Comparison of ENCODE assay signal across 1 cellular context in the genomic region with DNA sequence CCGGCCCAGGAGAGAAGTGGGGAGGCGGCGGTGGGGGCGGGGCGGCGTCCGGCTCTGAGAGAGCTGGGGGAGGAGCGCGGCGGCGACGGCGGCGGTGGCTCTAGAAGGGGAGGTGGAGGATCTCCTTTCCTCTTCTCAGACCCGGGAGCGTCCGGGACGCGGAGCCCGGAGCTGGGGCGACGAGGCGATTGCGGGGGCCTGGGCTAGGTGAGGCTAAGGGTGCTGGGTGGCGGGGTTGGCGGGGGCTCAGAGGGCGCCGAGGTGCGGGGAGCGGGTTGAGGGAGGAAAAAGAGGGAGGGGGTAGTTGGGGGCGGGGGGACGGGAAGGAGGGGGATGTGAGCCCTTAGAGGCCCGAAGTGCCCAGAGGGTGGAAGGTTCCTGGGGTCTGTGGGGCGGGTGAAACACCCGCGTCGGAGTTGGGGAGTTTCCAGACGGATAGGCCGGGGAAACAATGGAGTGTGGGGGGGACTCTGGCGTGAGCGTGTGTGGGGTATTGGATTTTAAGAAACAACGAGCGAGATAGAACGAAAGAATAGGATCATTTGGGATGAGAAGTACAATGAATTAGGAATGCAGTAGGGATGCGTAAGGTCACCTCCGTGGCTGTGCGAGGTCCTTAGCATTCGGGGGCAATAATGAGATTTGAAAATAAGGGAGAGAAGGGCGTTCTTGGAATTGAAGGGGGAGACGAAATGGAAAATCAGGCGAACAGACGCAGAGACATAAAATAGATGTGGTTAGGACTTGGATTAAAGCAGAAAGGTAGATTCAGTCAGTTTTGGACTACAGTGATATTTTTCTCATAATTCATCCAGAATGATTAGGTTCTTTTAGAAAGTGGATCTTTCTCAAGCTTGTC.
TF ChIP-seq lines count a peak whose summit lies in the region.

A gene (plus strand): TSS at position 82 of the 859 bp plus-strand sequence. CDS start 93,551 bp downstream, outside the sequence.

TF ChIP-seq in HepG2, 621 proteins besides CTCF, POLR2A, EP300 and RAD21 (continued from another document):
- TF ChIP-seq, protein P1, sequence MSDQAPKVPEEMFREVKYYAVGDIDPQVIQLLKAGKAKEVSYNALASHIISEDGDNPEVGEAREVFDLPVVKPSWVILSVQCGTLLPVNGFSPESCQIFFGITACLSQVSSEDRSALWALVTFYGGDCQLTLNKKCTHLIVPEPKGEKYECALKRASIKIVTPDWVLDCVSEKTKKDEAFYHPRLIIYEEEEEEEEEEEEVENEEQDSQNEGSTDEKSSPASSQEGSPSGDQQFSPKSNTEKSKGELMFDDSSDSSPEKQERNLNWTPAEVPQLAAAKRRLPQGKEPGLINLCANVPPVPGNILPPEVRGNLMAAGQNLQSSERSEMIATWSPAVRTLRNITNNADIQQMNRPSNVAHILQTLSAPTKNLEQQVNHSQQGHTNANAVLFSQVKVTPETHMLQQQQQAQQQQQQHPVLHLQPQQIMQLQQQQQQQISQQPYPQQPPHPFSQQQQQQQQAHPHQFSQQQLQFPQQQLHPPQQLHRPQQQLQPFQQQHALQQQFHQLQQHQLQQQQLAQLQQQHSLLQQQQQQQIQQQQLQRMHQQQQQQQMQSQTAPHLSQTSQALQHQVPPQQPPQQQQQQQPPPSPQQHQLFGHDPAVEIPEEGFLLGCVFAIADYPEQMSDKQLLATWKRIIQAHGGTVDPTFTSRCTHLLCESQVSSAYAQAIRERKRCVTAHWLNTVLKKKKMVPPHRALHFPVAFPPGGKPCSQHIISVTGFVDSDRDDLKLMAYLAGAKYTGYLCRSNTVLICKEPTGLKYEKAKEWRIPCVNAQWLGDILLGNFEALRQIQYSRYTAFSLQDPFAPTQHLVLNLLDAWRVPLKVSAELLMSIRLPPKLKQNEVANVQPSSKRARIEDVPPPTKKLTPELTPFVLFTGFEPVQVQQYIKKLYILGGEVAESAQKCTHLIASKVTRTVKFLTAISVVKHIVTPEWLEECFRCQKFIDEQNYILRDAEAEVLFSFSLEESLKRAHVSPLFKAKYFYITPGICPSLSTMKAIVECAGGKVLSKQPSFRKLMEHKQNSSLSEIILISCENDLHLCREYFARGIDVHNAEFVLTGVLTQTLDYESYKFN (CRISPR knock-in tag; conservative IDR thresholded peaks at IDR 0.05) = peak; percentile 56; the same call in 1 of the 2 replicates
- TF ChIP-seq ZKSCAN1 (IDR thresholded peaks at IDR 0.05; ENCODE audit: low read length) (no peak), SP5 (CRISPR knock-in tag; IDR thresholded peaks at IDR 0.05; ENCODE audit: borderline replicate concordance, low read depth) (no peak; the same call in 1 of the 2 replicates), ZNF17 (CRISPR knock-in tag; IDR thresholded peaks at IDR 0.05) (no peak), HMGA1 (CRISPR knock-in tag; conservative IDR thresholded peaks at IDR 0.05) (no peak), ARID2 (CRISPR knock-in tag; IDR thresholded peaks at IDR 0.05; ENCODE audit: borderline replicate concordance) (peak; percentile 75; the same call in 1 of the 2 replicates), ZIK1 (CRISPR knock-in tag; IDR thresholded peaks at IDR 0.05; ENCODE audit: borderline replicate concordance, low read depth) (0 out of 2 replicates have a peak, but pooled peaks have one; percentile 16), ZNF678 (CRISPR knock-in tag; IDR thresholded peaks at IDR 0.05) (no peak), ZNF775 (CRISPR knock-in tag; IDR thresholded peaks at IDR 0.05; ENCODE audit: borderline replicate concordance) (0 out of 2 replicates have a peak, but pooled peaks have one; percentile 76), POLR2G (IDR thresholded peaks at IDR 0.05; ENCODE audit: low read depth, low read length) (no peak), RFX1 (IDR thresholded peaks at IDR 0.05) (no peak)
- TF ChIP-seq, protein P2, sequence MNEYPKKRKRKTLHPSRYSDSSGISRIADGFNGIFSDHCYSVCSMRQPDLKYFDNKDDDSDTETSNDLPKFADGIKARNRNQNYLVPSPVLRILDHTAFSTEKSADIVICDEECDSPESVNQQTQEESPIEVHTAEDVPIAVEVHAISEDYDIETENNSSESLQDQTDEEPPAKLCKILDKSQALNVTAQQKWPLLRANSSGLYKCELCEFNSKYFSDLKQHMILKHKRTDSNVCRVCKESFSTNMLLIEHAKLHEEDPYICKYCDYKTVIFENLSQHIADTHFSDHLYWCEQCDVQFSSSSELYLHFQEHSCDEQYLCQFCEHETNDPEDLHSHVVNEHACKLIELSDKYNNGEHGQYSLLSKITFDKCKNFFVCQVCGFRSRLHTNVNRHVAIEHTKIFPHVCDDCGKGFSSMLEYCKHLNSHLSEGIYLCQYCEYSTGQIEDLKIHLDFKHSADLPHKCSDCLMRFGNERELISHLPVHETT (CRISPR knock-in tag; conservative IDR thresholded peaks at IDR 0.05) = no peak
- TF ChIP-seq, protein P3, sequence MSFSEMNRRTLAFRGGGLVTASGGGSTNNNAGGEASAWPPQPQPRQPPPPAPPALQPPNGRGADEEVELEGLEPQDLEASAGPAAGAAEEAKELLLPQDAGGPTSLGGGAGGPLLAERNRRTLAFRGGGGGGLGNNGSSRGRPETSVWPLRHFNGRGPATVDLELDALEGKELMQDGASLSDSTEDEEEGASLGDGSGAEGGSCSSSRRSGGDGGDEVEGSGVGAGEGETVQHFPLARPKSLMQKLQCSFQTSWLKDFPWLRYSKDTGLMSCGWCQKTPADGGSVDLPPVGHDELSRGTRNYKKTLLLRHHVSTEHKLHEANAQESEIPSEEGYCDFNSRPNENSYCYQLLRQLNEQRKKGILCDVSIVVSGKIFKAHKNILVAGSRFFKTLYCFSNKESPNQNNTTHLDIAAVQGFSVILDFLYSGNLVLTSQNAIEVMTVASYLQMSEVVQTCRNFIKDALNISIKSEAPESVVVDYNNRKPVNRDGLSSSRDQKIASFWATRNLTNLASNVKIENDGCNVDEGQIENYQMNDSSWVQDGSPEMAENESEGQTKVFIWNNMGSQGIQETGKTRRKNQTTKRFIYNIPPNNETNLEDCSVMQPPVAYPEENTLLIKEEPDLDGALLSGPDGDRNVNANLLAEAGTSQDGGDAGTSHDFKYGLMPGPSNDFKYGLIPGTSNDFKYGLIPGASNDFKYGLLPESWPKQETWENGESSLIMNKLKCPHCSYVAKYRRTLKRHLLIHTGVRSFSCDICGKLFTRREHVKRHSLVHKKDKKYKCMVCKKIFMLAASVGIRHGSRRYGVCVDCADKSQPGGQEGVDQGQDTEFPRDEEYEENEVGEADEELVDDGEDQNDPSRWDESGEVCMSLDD (CRISPR knock-in tag; IDR thresholded peaks at IDR 0.05; ENCODE audit: borderline replicate concordance) = 0 out of 2 replicates have a peak, but pooled peaks have one; percentile 6
- TF ChIP-seq, protein P4, sequence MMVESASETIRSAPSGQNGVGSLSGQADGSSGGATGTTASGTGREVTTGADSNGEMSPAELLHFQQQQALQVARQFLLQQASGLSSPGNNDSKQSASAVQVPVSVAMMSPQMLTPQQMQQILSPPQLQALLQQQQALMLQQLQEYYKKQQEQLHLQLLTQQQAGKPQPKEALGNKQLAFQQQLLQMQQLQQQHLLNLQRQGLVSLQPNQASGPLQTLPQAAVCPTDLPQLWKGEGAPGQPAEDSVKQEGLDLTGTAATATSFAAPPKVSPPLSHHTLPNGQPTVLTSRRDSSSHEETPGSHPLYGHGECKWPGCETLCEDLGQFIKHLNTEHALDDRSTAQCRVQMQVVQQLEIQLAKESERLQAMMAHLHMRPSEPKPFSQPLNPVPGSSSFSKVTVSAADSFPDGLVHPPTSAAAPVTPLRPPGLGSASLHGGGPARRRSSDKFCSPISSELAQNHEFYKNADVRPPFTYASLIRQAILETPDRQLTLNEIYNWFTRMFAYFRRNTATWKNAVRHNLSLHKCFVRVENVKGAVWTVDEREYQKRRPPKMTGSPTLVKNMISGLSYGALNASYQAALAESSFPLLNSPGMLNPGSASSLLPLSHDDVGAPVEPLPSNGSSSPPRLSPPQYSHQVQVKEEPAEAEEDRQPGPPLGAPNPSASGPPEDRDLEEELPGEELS (CRISPR knock-in tag; IDR thresholded peaks at IDR 0.05) = peak; percentile 15; the same call in 1 of the 2 replicates
